Comparison of ENCODE assay signal across 1 cellular context in the genomic region with DNA sequence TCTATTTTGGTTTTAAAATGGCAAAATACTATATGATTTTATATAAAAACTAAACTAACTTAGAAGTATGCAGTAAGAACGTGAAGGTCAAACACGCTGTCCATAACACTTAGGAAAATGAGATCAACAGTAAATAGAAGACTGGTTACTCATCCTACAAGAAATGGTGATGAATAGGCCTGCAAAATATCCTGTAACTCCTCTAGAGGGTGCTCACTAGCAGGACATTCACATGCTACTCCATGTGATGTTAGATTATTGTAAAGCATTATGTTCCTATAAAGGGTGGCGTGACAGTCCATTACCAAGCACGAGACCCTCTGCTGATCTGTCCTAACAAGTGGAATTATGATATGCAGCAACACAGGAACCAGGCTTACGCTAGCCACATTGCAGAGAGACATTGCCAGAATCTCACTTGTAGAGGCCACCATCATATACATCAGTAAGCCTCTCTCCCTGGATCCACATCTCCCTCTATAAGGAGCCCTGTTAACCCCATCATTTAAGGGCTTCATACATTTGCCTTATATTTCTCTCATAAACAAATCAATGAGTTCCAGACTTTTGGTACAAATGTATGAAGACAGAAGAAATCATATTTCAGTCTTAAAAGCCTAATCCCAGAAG.
TF ChIP-seq lines count a peak whose summit lies in the region.

No MANE protein-coding gene starts in this region.

TF ChIP-seq in GM23338, 12 proteins besides CTCF, POLR2A, EP300 and RAD21 (continued from another document):
- TF ChIP-seq ZNF462 (CRISPR knock-in tag; IDR thresholded peaks at IDR 0.05) (no peak), JUNB (IDR thresholded peaks at IDR 0.05; ENCODE audit: unreplicated experiment) (no peak), REST (IDR thresholded peaks at IDR 0.05; ENCODE audit: unreplicated experiment) (no peak), NANOG (IDR thresholded peaks at IDR 0.05; ENCODE audit: borderline replicate concordance) (no peak), STAT1 (IDR thresholded peaks at IDR 0.05; ENCODE audit: unreplicated experiment) (no peak), POLR2AphosphoS5 (IDR thresholded peaks at IDR 0.05; ENCODE audit: low read depth) (no peak), CREB1 (CRISPR knock-in tag; IDR thresholded peaks at IDR 0.05; ENCODE audit: low read depth) (no peak)
- TF ChIP-seq, protein P1, sequence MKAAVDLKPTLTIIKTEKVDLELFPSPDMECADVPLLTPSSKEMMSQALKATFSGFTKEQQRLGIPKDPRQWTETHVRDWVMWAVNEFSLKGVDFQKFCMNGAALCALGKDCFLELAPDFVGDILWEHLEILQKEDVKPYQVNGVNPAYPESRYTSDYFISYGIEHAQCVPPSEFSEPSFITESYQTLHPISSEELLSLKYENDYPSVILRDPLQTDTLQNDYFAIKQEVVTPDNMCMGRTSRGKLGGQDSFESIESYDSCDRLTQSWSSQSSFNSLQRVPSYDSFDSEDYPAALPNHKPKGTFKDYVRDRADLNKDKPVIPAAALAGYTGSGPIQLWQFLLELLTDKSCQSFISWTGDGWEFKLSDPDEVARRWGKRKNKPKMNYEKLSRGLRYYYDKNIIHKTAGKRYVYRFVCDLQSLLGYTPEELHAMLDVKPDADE (IDR thresholded peaks at IDR 0.05) = no peak
